ENCODE assay signal across 22 cellular contexts in genomic region chr20:39660251-39660650, GRCh38.
DNase-seq lines count a peak whose midpoint lies in the region; ATAC-seq, FAIRE-seq and TF ChIP-seq lines count a peak whose summit lies in the region.
"Had no signal": no experiment of that assay in that cellular context is flagged by ENCODE, and none has a peak within 500 bp of the region (broad histone marks: within the 10 kb centered on the region; RNA-seq: fewer than 3 reads in every experiment).

No MANE protein-coding gene starts in this region.

- no peak overlapping the region for H4K91ac ChIP-seq in mesenchymal stem cell (ENCODE audit: low read length)

- no peak for ATAC-seq in GM19452 (IDR thresholded peaks at IDR 0.05; ENCODE audit: unreplicated experiment)
- ATAC-seq: A549 had no signal

- H3K27ac ChIP-seq in ACC112 (ENCODE audit: low read depth, low read length) = peak overlapping the region; percentile 61
- no peak overlapping the region for H3K27ac ChIP-seq in mesenchymal stem cell (ENCODE audit: low read length, poor library complexity, severe bottlenecking)
- H3K27ac ChIP-seq: A549, C4-2B, VCaP had no signal

- H3K9ac ChIP-seq in mesenchymal stem cell (ENCODE audit: low read length) = no peak overlapping the region

- H3K9me3 ChIP-seq in mesenchymal stem cell (ENCODE audit: control insufficient read depth, low read length) (no peaks in the 10 kb centered on the region), BE2C (no peaks in the 10 kb centered on the region)
- H3K9me3 ChIP-seq: A549 had no signal

- H3K36me3 ChIP-seq in ACC112 (ENCODE audit: insufficient read depth, low read length) (no peaks in the 10 kb centered on the region), mesenchymal stem cell (ENCODE audit: control insufficient read depth in 1 of 2, insufficient read depth in 2 of 2, low read depth in 1 of 2, low read length in 2 of 2) (no peaks in the 10 kb centered on the region), BE2C (no peaks in the 10 kb centered on the region)

- no peak overlapping the region for H4K8ac ChIP-seq in mesenchymal stem cell (ENCODE audit: low read length)

- no peak overlapping the region for H2BK12ac ChIP-seq in mesenchymal stem cell (ENCODE audit: low read length in 2 of 2)

- H3K4me3 ChIP-seq in ACC112 (ENCODE audit: low read depth, low read length) (no peak overlapping the region), epithelial cell of esophagus (ENCODE audit: low read length) (no peak overlapping the region), mesenchymal stem cell (ENCODE audit: insufficient read depth in 1 of 2, low read depth in 1 of 2, low read length in 2 of 2) (no peak overlapping the region), BE2C (ENCODE audit: low read depth, low read length) (no peak overlapping the region)
- H3K4me3 ChIP-seq: A549 had no signal

- no peak for FAIRE-seq in RCC 7860 (lab: Jason Lieb, UNC)
- FAIRE-seq: A549, urothelium cell line had no signal

- no peaks in the 10 kb centered on the region for H3K79me2 ChIP-seq in ACC112 (ENCODE audit: control insufficient read depth, insufficient read depth, low read length, unreplicated experiment)

- no peak overlapping the region for H3K14ac ChIP-seq in mesenchymal stem cell (ENCODE audit: low read length in 2 of 2)

- H3K27me3 ChIP-seq in ACC112 (ENCODE audit: insufficient read depth, low read length) (no peaks in the 10 kb centered on the region), mesenchymal stem cell (ENCODE audit: control insufficient read depth in 1 of 2, insufficient read depth in 1 of 2, low read length in 2 of 2) (peaks cover 0 to 4% of the 10 kb centered on the region in 2 experiments), BE2C (no peaks in the 10 kb centered on the region)

- H2BK120ac ChIP-seq in mesenchymal stem cell (ENCODE audit: low read depth, low read length) = no peak overlapping the region

- no peak overlapping the region for H2BK15ac ChIP-seq in mesenchymal stem cell (ENCODE audit: low read depth, poor library complexity, severe bottlenecking)

- H3K4me1 ChIP-seq in ACC112 (ENCODE audit: control insufficient read depth, insufficient read depth, low read length, unreplicated experiment) (no peaks in the 10 kb centered on the region), mesenchymal stem cell (ENCODE audit: control insufficient read depth, insufficient read depth, low read depth, low read length) (peaks cover 1% of the 10 kb centered on the region), BE2C (no peaks in the 10 kb centered on the region)
- H3K4me1 ChIP-seq: A549 had no signal

- no peak overlapping the region for H3K4ac ChIP-seq in mesenchymal stem cell (ENCODE audit: low read depth in 1 of 2, low read length in 2 of 2)

- no peak overlapping the region for H3K23ac ChIP-seq in mesenchymal stem cell (ENCODE audit: low read length in 2 of 2)

- DNase-seq in RCC 7860 (ENCODE audit: low spot score) (peak; percentile 63), epithelial cell of esophagus (ENCODE audit: low read depth) (peak; percentile 18), mesenchymal stem cell (peak; percentile 1), BE2C (no peak), NOMO-1 treated with DMSO at 0.1 percent for 48 hours (lab: John Stamatoyannopoulos, UW; ENCODE audit: unreplicated experiment) (no peak)
- no peak for DNase-seq in activated T-cell treated with anti-CD3 and anti-CD28 coated beads, Interleukin-2, amount 50 U/mL, for 1 hour
- DNase-seq: activated CD8-positive, alpha-beta memory T cell treated with anti-CD3 and anti-CD28 coated beads, Interleukin-2, amount 50 U/mL, for 48 hours; activated effector memory CD4-positive, alpha-beta T cell treated with anti-CD3 and anti-CD28 coated beads, Interleukin-2, amount 50 U/mL, for 16 hours; central memory CD4-positive, alpha-beta T cell; DMS 273 treated with DMSO at 0.1 percent for 48 hours; NCI-H1092 treated with DMSO at 0.1 percent for 48 hours; NCI-H2081 treated with DMSO at 0.1 percent for 48 hours; NCI-H446 treated with DMSO at 0.1 percent for 48 hours; nephron progenitor cell; Right ventricle myocardium superior; T-helper 1 cell had no signal

- H3K79me1 ChIP-seq in mesenchymal stem cell (replicated peaks; ENCODE audit: low read length, poor library complexity, severe bottlenecking) = no peaks in the 10 kb centered on the region

- TF ChIP-seq CTCF in epithelial cell of esophagus (IDR thresholded peaks at IDR 0.05; ENCODE audit: insufficient read depth, low read depth, low read length, missing control alignments) (no peak), BE2C (IDR thresholded peaks at IDR 0.05; ENCODE audit: low read depth, low read length) (no peak)

- WGBS in mesenchymal stem cell = 26% methylated on average over 1 of the region's 1 CpG

- no peak overlapping the region for H3K4me2 ChIP-seq in mesenchymal stem cell (ENCODE audit: low read length, poor library complexity, severe bottlenecking)
- H3K4me2 ChIP-seq: A549 had no signal

- H2AFZ ChIP-seq in ACC112 (ENCODE audit: low read length, unreplicated experiment) = no peak overlapping the region
- H2AFZ ChIP-seq in mesenchymal stem cell (ENCODE audit: low read depth, low read length) = no peak overlapping the region

- H2BK5ac ChIP-seq in mesenchymal stem cell (ENCODE audit: low read depth, low read length, poor library complexity, severe bottlenecking) = no peak overlapping the region

- H2AK5ac ChIP-seq in mesenchymal stem cell (ENCODE audit: low read length, severe bottlenecking) = no peak overlapping the region

- no peak overlapping the region for H3K18ac ChIP-seq in mesenchymal stem cell (ENCODE audit: low read depth in 1 of 2, low read length in 2 of 2)

Comparison
In these comparisons a context has a peak if more than half of its experiments do, and no peak if none do; other contexts are left out.
1. DNase-seq: peak in RCC 7860 (single experiment), epithelial cell of esophagus (single experiment) and mesenchymal stem cell (single experiment); none in BE2C (single experiment), NOMO-1 treated with DMSO at 0.1 percent for 48 hours (single experiment) and activated T-cell treated with anti-CD3 and anti-CD28 coated beads, Interleukin-2, amount 50 U/mL, for 1 hour (single experiment).